ENCODE assay signal across 8 cellular contexts in genomic region chr7:111763221-111763791, GRCh38.
DNase-seq lines count a peak whose midpoint lies in the region; ATAC-seq, FAIRE-seq and TF ChIP-seq lines count a peak whose summit lies in the region.

No MANE protein-coding gene starts in this region.

- no peak overlapping the region for H2AFZ ChIP-seq in astrocyte (ENCODE audit: low read depth, low read length)
- H2AFZ ChIP-seq in keratinocyte (ENCODE audit: control insufficient read depth, low read length), result no peak overlapping the region

- H3K4me1 ChIP-seq in astrocyte (ENCODE audit: insufficient read depth, low read length) (no peaks in the 10 kb centered on the region), keratinocyte (ENCODE audit: control insufficient read depth, extremely low read depth, insufficient read depth, low read length) (no peaks in the 10 kb centered on the region)
- no peaks in the 10 kb centered on the region for H3K4me1 ChIP-seq in effector memory CD4-positive, alpha-beta T cell (ENCODE audit: control insufficient read depth, insufficient read depth, low read length, poor library complexity, severe bottlenecking)

- no peak for TF ChIP-seq POLR2A in GM18505 (IDR thresholded peaks at IDR 0.05; ENCODE audit: borderline replicate concordance, extremely low read depth, insufficient read depth, insufficient read length)

- TF ChIP-seq CTCF in astrocyte (IDR thresholded peaks at IDR 0.05; ENCODE audit: insufficient read depth, low read depth, low read length), result peak; percentile 78
- TF ChIP-seq CTCF in keratinocyte (optimal IDR thresholded peaks at IDR 0.05 in 1 of 3, IDR thresholded peaks at IDR 0.05 in 1 of 3, conservative IDR thresholded peaks at IDR 0.05 in 1 of 3; ENCODE audit: extremely low read depth in 1 of 3, insufficient read depth in 2 of 3, low read length in 3 of 3), result peak; percentile 16 to 49 (median 42)

- no peak for FAIRE-seq in astrocyte (lab: Jason Lieb, UNC)
- FAIRE-seq in keratinocyte (lab: Jason Lieb, UNC), result no peak

- no peak overlapping the region for H3K27ac Mint-ChIP-seq in astrocyte (ENCODE audit: unreplicated experiment)

- ATAC-seq in GM21576 (IDR thresholded peaks at IDR 0.05; ENCODE audit: unreplicated experiment) (peak; percentile 54), GM18505 (IDR thresholded peaks at IDR 0.05; ENCODE audit: unreplicated experiment) (no peak)

- peaks cover 6% of the 10 kb centered on the region for H3K36me3 Mint-ChIP-seq in astrocyte (ENCODE audit: low read depth, unreplicated experiment)

- no peaks in the 10 kb centered on the region for H3K36me3 ChIP-seq in astrocyte (ENCODE audit: insufficient read depth, low read length)
- peaks cover 2 to 10% of the 10 kb centered on the region in 2 experiments for H3K36me3 ChIP-seq in keratinocyte (ENCODE audit: control insufficient read depth in 2 of 2, extremely low read depth in 1 of 2, insufficient read depth in 2 of 2, low read length in 2 of 2)
- no peaks in the 10 kb centered on the region for H3K36me3 ChIP-seq in effector memory CD4-positive, alpha-beta T cell (ENCODE audit: control insufficient read depth, insufficient read depth, low read length)

- H3K9me3 ChIP-seq in astrocyte (ENCODE audit: insufficient read depth, low read depth, low read length) (no peaks in the 10 kb centered on the region), keratinocyte (ENCODE audit: control insufficient read depth, low read depth, low read length) (no peaks in the 10 kb centered on the region)
- H3K9me3 ChIP-seq in effector memory CD4-positive, alpha-beta T cell (ENCODE audit: control insufficient read depth, low read length), result no peaks in the 10 kb centered on the region

- peak; percentile 66 for DNase-seq in COLO829 (ENCODE audit: low spot score)
- peak; percentile 62 for DNase-seq in NCI-H2107 treated with DMSO at 0.1 percent for 48 hours (lab: John Stamatoyannopoulos, UW; ENCODE audit: unreplicated experiment)
- DNase-seq in astrocyte (ENCODE audit: low read depth), result peak; percentile 28
- no peak for DNase-seq in keratinocyte (ENCODE audit: low read depth, low spot score)
- DNase-seq in effector memory CD4-positive, alpha-beta T cell, result no peak
- no peak for DNase-seq in activated CD4-positive, alpha-beta T cell treated with anti-CD3 and anti-CD28 coated beads for 1 hour

- no peaks in the 10 kb centered on the region for H3K4me1 Mint-ChIP-seq in astrocyte (ENCODE audit: low read depth, unreplicated experiment)

- H3K27ac ChIP-seq in astrocyte (ENCODE audit: low read depth, low read length), result no peak overlapping the region
- no peak overlapping the region for H3K27ac ChIP-seq in keratinocyte (ENCODE audit: control insufficient read depth, insufficient read depth, low read length)
- no peak overlapping the region for H3K27ac ChIP-seq in effector memory CD4-positive, alpha-beta T cell (ENCODE audit: insufficient read depth, low read length, poor library complexity, severe bottlenecking)

- H3K79me2 ChIP-seq in astrocyte (ENCODE audit: insufficient read depth, low read length), result no peaks in the 10 kb centered on the region
- H3K79me2 ChIP-seq in keratinocyte (ENCODE audit: control insufficient read depth, insufficient read depth, low read length), result no peaks in the 10 kb centered on the region

- H4K20me1 ChIP-seq in astrocyte (ENCODE audit: insufficient read depth, low read length) (no peaks in the 10 kb centered on the region), keratinocyte (ENCODE audit: control insufficient read depth, extremely low read depth, insufficient read depth, low read length) (no peaks in the 10 kb centered on the region)

- H3K4me2 ChIP-seq in astrocyte (ENCODE audit: low read length), result no peak overlapping the region
- no peak overlapping the region for H3K4me2 ChIP-seq in keratinocyte (ENCODE audit: control insufficient read depth, extremely low read depth, insufficient read depth, low read depth, low read length)

- H3K27me3 Mint-ChIP-seq in astrocyte (ENCODE audit: low read depth, unreplicated experiment), result no peaks in the 10 kb centered on the region

- H3K27me3 ChIP-seq in astrocyte (ENCODE audit: insufficient read depth, low read length) (no peaks in the 10 kb centered on the region), keratinocyte (ENCODE audit: control insufficient read depth, extremely low read depth, insufficient read depth, low read length) (no peaks in the 10 kb centered on the region)
- no peaks in the 10 kb centered on the region for H3K27me3 ChIP-seq in effector memory CD4-positive, alpha-beta T cell (replicated peaks; ENCODE audit: control insufficient read depth, insufficient read depth, low read length, poor library complexity, severe bottlenecking)

- no peaks in the 10 kb centered on the region for H3K9me1 ChIP-seq in keratinocyte (ENCODE audit: control insufficient read depth, extremely low read depth, insufficient read depth, low read length)

- H3K4me3 ChIP-seq in astrocyte (ENCODE audit: insufficient read depth, low read depth, low read length) (no peak overlapping the region), keratinocyte (ENCODE audit: control insufficient read depth in 2 of 3, extremely low read depth in 1 of 3, insufficient read depth in 2 of 3, low read depth in 1 of 3, low read length in 3 of 3) (no peak overlapping the region)
- no peak overlapping the region for H3K4me3 ChIP-seq in effector memory CD4-positive, alpha-beta T cell (ENCODE audit: insufficient read depth, low read depth, low read length, poor library complexity, severe bottlenecking)

- H3K9me3 Mint-ChIP-seq in astrocyte (ENCODE audit: unreplicated experiment), result no peaks in the 10 kb centered on the region

- no peak overlapping the region for H3K4me3 Mint-ChIP-seq in astrocyte (ENCODE audit: unreplicated experiment)

- dilution Hi-C loops in keratinocyte (cut with MboI; ENCODE audit: extremely low pct_ligation_motif_present, low sequenced_read_pairs), result loop anchor here (25.0 kb wide), 1 partner anchor 99 kb away; no protein-coding TSS in a partner anchor

- H3K9ac ChIP-seq in astrocyte (ENCODE audit: low read length) (no peak overlapping the region), keratinocyte (ENCODE audit: control insufficient read depth, extremely low read depth, insufficient read depth, low read length) (no peak overlapping the region)

Comparison
In these comparisons a context has a peak if more than half of its experiments do, and no peak if none do; other contexts are left out.
1. DNase-seq: peak in COLO829 (single experiment), NCI-H2107 treated with DMSO at 0.1 percent for 48 hours (single experiment) and astrocyte (single experiment); none in keratinocyte (single experiment), effector memory CD4-positive, alpha-beta T cell (0 of 3) and activated CD4-positive, alpha-beta T cell treated with anti-CD3 and anti-CD28 coated beads for 1 hour (single experiment).